8 cellular contexts compared by ENCODE assay signal in genomic region chr15:69719527-69719926, GRCh38.
DNase-seq lines count a peak whose midpoint lies in the region; ATAC-seq and TF ChIP-seq lines count a peak whose summit lies in the region.

No MANE protein-coding gene starts in this region.

- H3K4me3 Mint-ChIP-seq in activated B cell treated with CpG ODN at 0.5 μM for 24 hours: no peak overlapping the region

- CTCF ChIA-PET in activated B cell treated with CpG ODN at 0.5 μM for 24 hours (lab: Charles Lee): interaction anchor here (1.1 to 1.7 kb wide), 2 partner anchors 9 to 785 kb away, joined by 3 to 5 read pairs; no protein-coding TSS in a partner anchor

- DNase-seq in activated B cell treated with CpG ODN at 0.5 μM for 24 hours (no peak), dermis blood vessel endothelial cell (peak; percentile 19), NCI-H1436 (lab: John Stamatoyannopoulos, UW) (no peak), ACHN (no peak)
- DNase-seq in stimulated activated CD8-positive, alpha-beta memory T cell treated with anti-CD3 and anti-CD28 coated beads, Interleukin-2, amount 100 ng/mL, for 1 hour (ENCODE audit: low read depth in 2 of 2): peak; percentile 35 to 56

- H3K36me3 Mint-ChIP-seq in activated B cell treated with CpG ODN at 0.5 μM for 24 hours (ENCODE audit: low read depth): no peaks in the 10 kb centered on the region

- POLR2A ChIA-PET in activated B cell treated with CpG ODN at 0.5 μM for 24 hours (lab: Charles Lee): interaction anchor here (0.5 to 1.5 kb wide), 2 partner anchors 161 to 767 kb away, joined by 3 to 4 read pairs; no protein-coding TSS in a partner anchor

- in situ Hi-C loops in ACHN (cut with HindIII; ENCODE audit: low pct_ligation_motif_present, low pct_unique_long_range_greater_than_20kb, low sequenced_read_pairs): no loop called here

- ATAC-seq in HG03135 (IDR thresholded peaks at IDR 0.05; ENCODE audit: unreplicated experiment): peak; percentile 75
- ATAC-seq in activated B cell treated with CpG ODN at 0.5 μM for 24 hours (ENCODE audit: low read depth): peak; percentile 90
- no peak for ATAC-seq in HG02763 (IDR thresholded peaks at IDR 0.05; ENCODE audit: unreplicated experiment)
- no peak for ATAC-seq in GM21390 (IDR thresholded peaks at IDR 0.05; ENCODE audit: unreplicated experiment)

- intact Hi-C loops in activated B cell treated with CpG ODN at 0.5 μM for 24 hours (cut with micrococcal nuclease): loop anchor here (5.0 kb wide), 1 partner anchor 52 kb away; no protein-coding TSS in a partner anchor

- H3K27ac Mint-ChIP-seq in activated B cell treated with CpG ODN at 0.5 μM for 24 hours: peak overlapping the region; percentile 31

- H3K9me3 Mint-ChIP-seq in activated B cell treated with CpG ODN at 0.5 μM for 24 hours: no peaks in the 10 kb centered on the region

- no peak for TF ChIP-seq CTCF in activated B cell treated with CpG ODN at 0.5 μM for 24 hours (IDR thresholded peaks at IDR 0.05)

- H3K4me1 Mint-ChIP-seq in activated B cell treated with CpG ODN at 0.5 μM for 24 hours: peaks cover 59% of the 10 kb centered on the region

- H3K27me3 Mint-ChIP-seq in activated B cell treated with CpG ODN at 0.5 μM for 24 hours: peaks cover 2% of the 10 kb centered on the region

Comparison
In these comparisons a context has a peak if more than half of its experiments do, and no peak if none do; other contexts are left out.
1. ATAC-seq: peak in HG03135 (single experiment) and activated B cell treated with CpG ODN at 0.5 μM for 24 hours (single experiment); none in HG02763 (single experiment) and GM21390 (single experiment).
2. DNase-seq: peak in dermis blood vessel endothelial cell (single experiment) and stimulated activated CD8-positive, alpha-beta memory T cell treated with anti-CD3 and anti-CD28 coated beads, Interleukin-2, amount 100 ng/mL, for 1 hour (2 of 2); none in activated B cell treated with CpG ODN at 0.5 μM for 24 hours (single experiment), NCI-H1436 (single experiment) and ACHN (single experiment).